ENCODE assay signal across 11 cellular contexts in genomic region chr9:38380872-38381534, GRCh38. TPM values are rescaled to one million over a fixed set of nuclear protein-coding genes. Genes with fewer than 3 reads are reported as not detected.
DNase-seq lines count a peak whose midpoint lies in the region; ATAC-seq, FAIRE-seq and TF ChIP-seq lines count a peak whose summit lies in the region.
"Had no signal": no experiment of that assay in that cellular context is flagged by ENCODE, and none has a peak within 500 bp of the region (broad histone marks: within the 10 kb centered on the region; RNA-seq: fewer than 3 reads in every experiment).

No MANE protein-coding gene starts in this region.

- ATAC-seq in A549 (peak; percentile 78 to 80), mucosa of descending colon (peak; percentile 64)
- no peak for ATAC-seq in stimulated activated memory B cell treated with anti-CD40 and anti-IgM and Interleukin-4, amounts not matched to agents 10 μg/mL and 1 μg/mL and 100 μg/mL, for 72 hours
- no peak for ATAC-seq in natural killer cell treated with Interleukin-12 subunit alpha and Interleukin-12 subunit beta and Interleukin-15 and Interleukin-18, amount 100 ng/mL, for 72 hours
- ATAC-seq: esophagus mucosa had no signal

- no peaks in the 10 kb centered on the region for H3K36me3 Mint-ChIP-seq in brain
- H3K36me3 Mint-ChIP-seq in stimulated activated memory B cell treated with anti-CD40 and anti-IgM and Interleukin-4, amounts not matched to agents 10 μg/mL and 1 μg/mL and 100 μg/mL, for 72 hours = peaks cover 4% of the 10 kb centered on the region
- no peaks in the 10 kb centered on the region for H3K36me3 Mint-ChIP-seq in natural killer cell treated with Interleukin-12 subunit alpha and Interleukin-12 subunit beta and Interleukin-15 and Interleukin-18, amount 100 ng/mL, for 72 hours
- H3K36me3 Mint-ChIP-seq: activated naive CD4-positive, alpha-beta T cell treated with anti-CD3 and anti-CD28 coated beads, Interleukin-2, amount 50 U/mL, for 24 hours had no signal

- H3K4me1 ChIP-seq in A549 (peaks cover 23% of the 10 kb centered on the region), mucosa of descending colon (ENCODE audit: low read depth) (peaks cover 8% of the 10 kb centered on the region), BE2C (no peaks in the 10 kb centered on the region)

- H3K4me2 ChIP-seq in A549 = peak overlapping the region; percentile 52

- TF ChIP-seq CTCF in A549 (IDR thresholded peaks at IDR 0.05) (no peak), brain (conservative IDR thresholded peaks at IDR 0.05) (no peak), mucosa of descending colon (IDR thresholded peaks at IDR 0.05) (no peak), BE2C (IDR thresholded peaks at IDR 0.05; ENCODE audit: low read depth, low read length) (no peak)

- H3K9me3 ChIP-seq in A549 (peaks cover 16% of the 10 kb centered on the region; the same call in 1 of the 3 replicates), mucosa of descending colon (no peaks in the 10 kb centered on the region), BE2C (no peaks in the 10 kb centered on the region)

- DNase-seq in A549 (ENCODE audit: low read depth in 1 of 2, low spot score in 1 of 2) = peak; percentile 27 to 60
- peak; percentile 90 to 99 for DNase-seq in NCI-H1930 (lab: John Stamatoyannopoulos, UW)
- DNase-seq in mucosa of descending colon = no peak
- DNase-seq in HTR-8/SVneo (ENCODE audit: insufficient read length, low spot score) = no peak
- no peak for DNase-seq in natural killer cell treated with Interleukin-12 subunit alpha and Interleukin-12 subunit beta and Interleukin-15 and Interleukin-18, amount 100 ng/mL, for 72 hours (ENCODE audit: low spot score)
- DNase-seq in BE2C = no peak
- DNase-seq: NCI-H187 treated with DMSO at 0.1 percent for 48 hours had no signal

- intact Hi-C loops in mucosa of descending colon (cut with DNase I, micrococcal nuclease) = no loop called here

- 33% methylated on average over 8 of the region's 8 CpGs for WGBS in A549 (ENCODE audit: missing lambda C conversion rate)

- no peaks in the 10 kb centered on the region for H3K36me3 ChIP-seq in mucosa of descending colon (ENCODE audit: low read depth)
- no peaks in the 10 kb centered on the region for H3K36me3 ChIP-seq in BE2C

- peak overlapping the region; percentile 50 to 97 (median 72) for H3K27ac Mint-ChIP-seq in brain
- H3K27ac Mint-ChIP-seq in stimulated activated memory B cell treated with anti-CD40 and anti-IgM and Interleukin-4, amounts not matched to agents 10 μg/mL and 1 μg/mL and 100 μg/mL, for 72 hours = no peak overlapping the region
- no peak overlapping the region for H3K27ac Mint-ChIP-seq in natural killer cell treated with Interleukin-12 subunit alpha and Interleukin-12 subunit beta and Interleukin-15 and Interleukin-18, amount 100 ng/mL, for 72 hours
- H3K27ac Mint-ChIP-seq: activated naive CD4-positive, alpha-beta T cell treated with anti-CD3 and anti-CD28 coated beads, Interleukin-2, amount 50 U/mL, for 24 hours had no signal

- H3K4me1 Mint-ChIP-seq in brain = peaks cover 42% of the 10 kb centered on the region
- no peaks in the 10 kb centered on the region for H3K4me1 Mint-ChIP-seq in stimulated activated memory B cell treated with anti-CD40 and anti-IgM and Interleukin-4, amounts not matched to agents 10 μg/mL and 1 μg/mL and 100 μg/mL, for 72 hours
- H3K4me1 Mint-ChIP-seq in natural killer cell treated with Interleukin-12 subunit alpha and Interleukin-12 subunit beta and Interleukin-15 and Interleukin-18, amount 100 ng/mL, for 72 hours (ENCODE audit: low read depth in 2 of 2) = no peaks in the 10 kb centered on the region
- H3K4me1 Mint-ChIP-seq: activated naive CD4-positive, alpha-beta T cell treated with anti-CD3 and anti-CD28 coated beads, Interleukin-2, amount 50 U/mL, for 24 hours had no signal

- CTCF ChIA-PET in A549 (lab: Yijun Ruan, JAX) = interaction anchor here (2.2 kb wide), 1 partner anchor 20 kb away, joined by 9 read pairs; no protein-coding TSS in a partner anchor

- FAIRE-seq in A549 (lab: Jason Lieb, UNC) = no peak
- no peak for FAIRE-seq in HTR-8/SVneo (lab: Jason Lieb, UNC)

- H3K27me3 ChIP-seq in BE2C = no peaks in the 10 kb centered on the region

- TF ChIP-seq POLR2A in A549 (IDR thresholded peaks at IDR 0.05; ENCODE audit: low read length) = no peak

- POLR2A ChIA-PET in A549 (lab: Yijun Ruan, JAX) = no interaction called here

- TF ChIP-seq EP300 in A549 (IDR thresholded peaks at IDR 0.05) = no peak

- peaks cover 3% of the 10 kb centered on the region for H3K27me3 Mint-ChIP-seq in brain
- H3K27me3 Mint-ChIP-seq in stimulated activated memory B cell treated with anti-CD40 and anti-IgM and Interleukin-4, amounts not matched to agents 10 μg/mL and 1 μg/mL and 100 μg/mL, for 72 hours = peaks cover 21% of the 10 kb centered on the region
- peaks cover 12 to 17% of the 10 kb centered on the region in 2 donors for H3K27me3 Mint-ChIP-seq in natural killer cell treated with Interleukin-12 subunit alpha and Interleukin-12 subunit beta and Interleukin-15 and Interleukin-18, amount 100 ng/mL, for 72 hours

- TF ChIP-seq RAD21 in A549 (conservative IDR thresholded peaks at IDR 0.05 in 1 of 2, IDR thresholded peaks at IDR 0.05 in 1 of 2) = no peak

- peak overlapping the region; percentile 69 to 80 for H3K27ac ChIP-seq in A549

- H3K4me3 ChIP-seq in A549 = no peak overlapping the region
- no peak overlapping the region for H3K4me3 ChIP-seq in mucosa of descending colon
- no peak overlapping the region for H3K4me3 ChIP-seq in BE2C (ENCODE audit: low read depth, low read length)

- peak overlapping the region in 2 of 5 experiments; percentile 7 to 24 for H3K4me3 Mint-ChIP-seq in brain
- H3K4me3 Mint-ChIP-seq in stimulated activated memory B cell treated with anti-CD40 and anti-IgM and Interleukin-4, amounts not matched to agents 10 μg/mL and 1 μg/mL and 100 μg/mL, for 72 hours = no peak overlapping the region
- H3K4me3 Mint-ChIP-seq in natural killer cell treated with Interleukin-12 subunit alpha and Interleukin-12 subunit beta and Interleukin-15 and Interleukin-18, amount 100 ng/mL, for 72 hours = no peak overlapping the region
- H3K4me3 Mint-ChIP-seq: activated naive CD4-positive, alpha-beta T cell treated with anti-CD3 and anti-CD28 coated beads, Interleukin-2, amount 50 U/mL, for 24 hours had no signal

- H3K9me3 Mint-ChIP-seq in brain = peaks cover 14 to 22% (median 19%) of the 10 kb centered on the region in 5 experiments
- peaks cover 10% of the 10 kb centered on the region for H3K9me3 Mint-ChIP-seq in stimulated activated memory B cell treated with anti-CD40 and anti-IgM and Interleukin-4, amounts not matched to agents 10 μg/mL and 1 μg/mL and 100 μg/mL, for 72 hours
- no peaks in the 10 kb centered on the region for H3K9me3 Mint-ChIP-seq in natural killer cell treated with Interleukin-12 subunit alpha and Interleukin-12 subunit beta and Interleukin-15 and Interleukin-18, amount 100 ng/mL, for 72 hours

TF ChIP-seq in A549, 52 proteins besides CTCF, POLR2A, EP300 and RAD21:
- no peak for TF ChIP-seq SMC3 (IDR thresholded peaks at IDR 0.05)
- peak; percentile 25 for TF ChIP-seq MAFK (IDR thresholded peaks at IDR 0.05; ENCODE audit: partially characterized antibody)
- no peak for TF ChIP-seq HES2 (IDR thresholded peaks at IDR 0.05)
- TF ChIP-seq USF2 (IDR thresholded peaks at IDR 0.05) = peak; percentile 65
- no peak for TF ChIP-seq HDAC2 (IDR thresholded peaks at IDR 0.05)
- TF ChIP-seq FOSL2 (IDR thresholded peaks at IDR 0.05) = no peak
- TF ChIP-seq FOSL2 (CRISPR knock-in tag; IDR thresholded peaks at IDR 0.05) = no peak

RNA-seq across cellular contexts. Expression of gene ALDH1B1, which starts 11.5 kb away (rescaled TPM):
- polyA plus RNA-seq in A549 (2011; rRNA removed) (39.7 and 40.2 TPM in 2 replicates), A549 (2017; fragmentation: RNase III; extraction: RNeasy Plus Mini Kit Qiagen cat#74134 plus additional on column Dnase treatment) (71.8 to 76.0 TPM (median 75.8 TPM) in 3 replicates), brain (ENCODE audit: insufficient read depth, low read depth, low replicate concordance) (19.7 TPM)
- 37.2 and 44.6 TPM in 2 replicates for polyA plus RNA-seq in A549 (2012; cell fraction: cytosol; rRNA removed)
- 31.1 and 32.9 TPM in 2 replicates for polyA plus RNA-seq in A549 (2012; cell fraction: nucleus; rRNA removed)
- 51.6 and 52.6 TPM in 2 replicates for polyA minus RNA-seq in A549 (2011; rRNA and poly(A)+ RNA removed)
- total RNA-seq in mucosa of descending colon = 10 to 100 TPM; 39.5 to 58.1 (median 52.5) TPM
- 10 to 100 TPM; 16.7 to 25.6 TPM for total RNA-seq in natural killer cell treated with Interleukin-12 subunit alpha and Interleukin-12 subunit beta and Interleukin-15 and Interleukin-18, amount 100 ng/mL, for 72 hours
- 28.7 TPM for polyA plus RNA-seq in BE2C (2012; ENCODE audit: insufficient read depth, insufficient read length, low read depth)

RNA-seq across cellular contexts. Expression of gene IGFBPL1, which starts 43.3 kb away (rescaled TPM):
- polyA plus RNA-seq in A549 (2011; rRNA removed) (2.5 and 2.9 TPM in 2 replicates), A549 (2017; fragmentation: RNase III; extraction: RNeasy Plus Mini Kit Qiagen cat#74134 plus additional on column Dnase treatment) (2.7 to 3.0 TPM (median 2.7 TPM) in 3 replicates), brain (ENCODE audit: insufficient read depth, low read depth, low replicate concordance) (218 TPM)
- polyA plus RNA-seq in A549 (2012; cell fraction: cytosol; rRNA removed) = 1.7 and 1.8 TPM in 2 replicates
- polyA plus RNA-seq in A549 (2012; cell fraction: nucleus; rRNA removed) = 0.98 and 2.0 TPM in 2 replicates
- polyA minus RNA-seq in A549 (2011; rRNA and poly(A)+ RNA removed) = 6.3 and 6.4 TPM in 2 replicates
- total RNA-seq in mucosa of descending colon = under 1 TPM in 2 of 3 donors, not detected in 1; 0.38 to 0.63 TPM
- total RNA-seq in natural killer cell treated with Interleukin-12 subunit alpha and Interleukin-12 subunit beta and Interleukin-15 and Interleukin-18, amount 100 ng/mL, for 72 hours = not detected
- polyA plus RNA-seq in BE2C (2012; ENCODE audit: insufficient read depth, insufficient read length, low read depth) = 16.1 TPM
- total RNA-seq: esophagus mucosa had no signal

Comparison
In these comparisons a context has a peak if more than half of its experiments do, and no peak if none do; other contexts are left out.
1. ATAC-seq: peak in A549 (2 of 2) and mucosa of descending colon (single experiment); none in stimulated activated memory B cell treated with anti-CD40 and anti-IgM and Interleukin-4, amounts not matched to agents 10 μg/mL and 1 μg/mL and 100 μg/mL, for 72 hours (single experiment) and natural killer cell treated with Interleukin-12 subunit alpha and Interleukin-12 subunit beta and Interleukin-15 and Interleukin-18, amount 100 ng/mL, for 72 hours (0 of 2).
2. DNase-seq: peak in A549 (2 of 2) and NCI-H1930 (2 of 2); none in mucosa of descending colon (0 of 3), HTR-8/SVneo (single experiment), natural killer cell treated with Interleukin-12 subunit alpha and Interleukin-12 subunit beta and Interleukin-15 and Interleukin-18, amount 100 ng/mL, for 72 hours (single experiment) and BE2C (single experiment).
3. H3K27ac Mint-ChIP-seq: peak in brain (5 of 5); none in stimulated activated memory B cell treated with anti-CD40 and anti-IgM and Interleukin-4, amounts not matched to agents 10 μg/mL and 1 μg/mL and 100 μg/mL, for 72 hours (single experiment) and natural killer cell treated with Interleukin-12 subunit alpha and Interleukin-12 subunit beta and Interleukin-15 and Interleukin-18, amount 100 ng/mL, for 72 hours (0 of 2).